9 cellular contexts compared by ENCODE assay signal in genomic region chr19:7326105-7326877, GRCh38. TPM values are rescaled to one million over a fixed set of nuclear protein-coding genes. Genes with fewer than 3 reads are reported as not detected.
A peak's percentile ranks its signal among the peaks of the same experiment; 100 is the strongest.
DNase-seq lines count a peak whose midpoint lies in the region; ATAC-seq, FAIRE-seq and TF ChIP-seq lines count a peak whose summit lies in the region.
"Had no signal": no experiment of that assay in that cellular context is flagged by ENCODE, and none has a peak within 500 bp of the region (broad histone marks: within the 10 kb centered on the region; RNA-seq: fewer than 3 reads in every experiment).

No MANE protein-coding gene starts in this region.

- H3K36me3 ChIP-seq in upper lobe of right lung = no peaks in the 10 kb centered on the region

- no peaks in the 10 kb centered on the region for H3K4me1 ChIP-seq in upper lobe of right lung

- TF ChIP-seq CTCF in epithelial cell of proximal tubule (conservative IDR thresholded peaks at IDR 0.05; ENCODE audit: low read depth, low read length) (peak; percentile 61), upper lobe of right lung (IDR thresholded peaks at IDR 0.05) (peak; percentile 42)

- FAIRE-seq in GM19239 (lab: Jason Lieb, UNC) = no peak

- no peaks in the 10 kb centered on the region for H3K9me3 ChIP-seq in upper lobe of right lung

- intact Hi-C loops in upper lobe of right lung (cut with DNase I) = no loop called here

- peak; percentile 51 for DNase-seq in stimulated activated CD4-positive, alpha-beta T cell treated with anti-CD3 and anti-CD28 coated beads, Interleukin-4, amount 100 ng/mL, for 24 hours
- no peak for DNase-seq in stimulated activated CD4-positive, alpha-beta T cell treated with anti-CD3 and anti-CD28 coated beads, Interleukin-1b, Interleukin-23, amount 100 ng/mL, for 48 hours
- no peak for DNase-seq in epithelial cell of proximal tubule (ENCODE audit: low read depth)
- DNase-seq in upper lobe of right lung = peak; percentile 19
- DNase-seq in GM19239 (ENCODE audit: insufficient read length, low spot score) = no peak
- DNase-seq in dedifferentiated amniotic fluid mesenchymal stem cell (ENCODE audit: extremely low spot score) = no peak

- H3K27ac ChIP-seq in upper lobe of right lung = no peak overlapping the region

- H3K4me3 ChIP-seq in epithelial cell of proximal tubule (ENCODE audit: low read depth, low read length) = no peak overlapping the region
- no peak overlapping the region for H3K4me3 ChIP-seq in upper lobe of right lung
- H3K4me3 ChIP-seq: lung had no signal

- no peaks in the 10 kb centered on the region for H3K27me3 ChIP-seq in upper lobe of right lung

- no peak for ATAC-seq in SK-N-SH treated with all-trans-retinoic acid at 6 μM for 48 hours
- ATAC-seq in upper lobe of right lung = peak; percentile 78
- ATAC-seq in HG03025 (IDR thresholded peaks at IDR 0.05; ENCODE audit: low FRiP score, unreplicated experiment) = no peak

TF ChIP-seq in SK-N-SH treated with all-trans-retinoic acid at 6 μM for 48 hours, 23 proteins besides CTCF, POLR2A, EP300 and RAD21:
- no peak for TF ChIP-seq ESRRG (CRISPR knock-in tag; IDR thresholded peaks at IDR 0.05)
- TF ChIP-seq ZFP3 (CRISPR knock-in tag; IDR thresholded peaks at IDR 0.05) = peak; percentile 91
- no peak for TF ChIP-seq TCF4 (CRISPR knock-in tag; IDR thresholded peaks at IDR 0.05; ENCODE audit: borderline replicate concordance)

RNA-seq across cellular contexts. Expression of gene ARHGEF18, which starts 22.4 kb away (rescaled TPM):
- total RNA-seq in epithelial cell of proximal tubule (61.5 and 63.2 TPM in 2 replicates), upper lobe of right lung (50.4 TPM)

RNA-seq across cellular contexts. Expression of gene INSR, which starts 32.1 kb away (rescaled TPM):
- 5.1 and 18.0 TPM in 2 replicates for total RNA-seq in epithelial cell of proximal tubule
- 37.5 TPM for total RNA-seq in upper lobe of right lung

Comparison
In these comparisons a context has a peak if more than half of its experiments do, and no peak if none do; other contexts are left out.
1. DNase-seq: peak in stimulated activated CD4-positive, alpha-beta T cell treated with anti-CD3 and anti-CD28 coated beads, Interleukin-4, amount 100 ng/mL, for 24 hours (single experiment) and upper lobe of right lung (single experiment); none in stimulated activated CD4-positive, alpha-beta T cell treated with anti-CD3 and anti-CD28 coated beads, Interleukin-1b, Interleukin-23, amount 100 ng/mL, for 48 hours (single experiment), epithelial cell of proximal tubule (single experiment), GM19239 (single experiment) and dedifferentiated amniotic fluid mesenchymal stem cell (single experiment).